Comparison of ENCODE assay signal across 8 cellular contexts in genomic region chr1:108746382-108747127, GRCh38. TPM values are rescaled to one million over a fixed set of nuclear protein-coding genes. Genes with fewer than 3 reads are reported as not detected.
A peak's percentile ranks its signal among the peaks of the same experiment; 100 is the strongest.
DNase-seq lines count a peak whose midpoint lies in the region; ATAC-seq and TF ChIP-seq lines count a peak whose summit lies in the region.

TSS of gene STXBP3 (plus strand) at chr1:108746674. CDS start at chr1:108746738, 64 bp downstream.

- WGBS in SK-N-SH (ENCODE audit: low lambda C conversion rate): 2% methylated on average over 18 of the region's 71 CpGs

- H3K27me3 ChIP-seq in SK-N-SH (ENCODE audit: insufficient read depth): no peaks in the 10 kb centered on the region
- H3K27me3 ChIP-seq in thoracic aorta (replicated peaks; ENCODE audit: insufficient read depth): no peaks in the 10 kb centered on the region

- CTCF ChIA-PET in SK-N-SH (lab: Yijun Ruan, JAX): interaction anchor here (0.7 to 3.0 kb wide), 6 partner anchors 11 to 292 kb away, joined by 3 to 23 read pairs (median 3); no protein-coding TSS in a partner anchor

- ATAC-seq in omental fat pad (ENCODE audit: low FRiP score): peak; percentile 98
- peak; percentile 98 for ATAC-seq in thoracic aorta (ENCODE audit: insufficient number of reproducible peaks, low FRiP score, low read depth)

- TF ChIP-seq CTCF in HFFc6 (IDR thresholded peaks at IDR 0.05) (peak; percentile 96), NB4 (IDR thresholded peaks at IDR 0.05; ENCODE audit: low read depth, low read length) (peak; percentile 84), SK-N-SH (IDR thresholded peaks at IDR 0.05) (peak; percentile 96), omental fat pad (IDR thresholded peaks at IDR 0.05) (peak in 2 of 3 donors; percentile 63 to 86), thoracic aorta (IDR thresholded peaks at IDR 0.05) (peak; percentile 86)

- H3K27ac ChIP-seq in SK-N-SH (ENCODE audit: low read depth in 2 of 2, low read length in 1 of 2) (peak within 1 kb of the TSS; percentile 90 to 97), thoracic aorta (peak within 1 kb of the TSS; percentile 97 to 98)

- H3K9me3 ChIP-seq in SK-N-SH: no peaks in the 10 kb centered on the region
- no peaks in the 10 kb centered on the region for H3K9me3 ChIP-seq in thoracic aorta

- POLR2A ChIA-PET in SK-N-SH (lab: Yijun Ruan, JAX): interaction anchor here (1.0 kb wide), 1 partner anchor 130 kb away, joined by 3 read pairs; the partner anchor contains the start of gene GPSM2

- peaks cover 40% of the 10 kb centered on the region for H3K79me2 ChIP-seq in SK-N-SH (ENCODE audit: insufficient read depth)

- peak within 1 kb of the TSS; percentile 99 for H3K27ac Mint-ChIP-seq in HFFc6
- H3K27ac Mint-ChIP-seq in activated naive CD4-positive, alpha-beta T cell treated with anti-CD3 and anti-CD28 coated beads, Interleukin-2, amount 50 U/mL, for 24 hours: peak within 1 kb of the TSS; percentile 98

- peak within 1 kb of the TSS; percentile 80 for H2AFZ ChIP-seq in SK-N-SH (ENCODE audit: low read depth)

- H3K9ac ChIP-seq in SK-N-SH: peak within 1 kb of the TSS; percentile 95

- no peaks in the 10 kb centered on the region for H3K9me2 ChIP-seq in SK-N-SH

- peak in 1 of 2 experiments; percentile 11; a peak in 2 of 4 replicates for TF ChIP-seq EP300 in SK-N-SH (IDR thresholded peaks at IDR 0.05; ENCODE audit: borderline replicate concordance in 1 of 2, low read depth in 1 of 2, low read length in 1 of 2)

- H3K4me2 ChIP-seq in SK-N-SH: peak within 1 kb of the TSS; percentile 88

- H3K4me3 Mint-ChIP-seq in HFFc6: peak within 1 kb of the TSS; percentile 99
- H3K4me3 Mint-ChIP-seq in activated naive CD4-positive, alpha-beta T cell treated with anti-CD3 and anti-CD28 coated beads, Interleukin-2, amount 50 U/mL, for 24 hours: peak within 1 kb of the TSS; percentile 96

- TF ChIP-seq POLR2A in NB4 (IDR thresholded peaks at IDR 0.05; ENCODE audit: extremely low read depth, insufficient read length): peak; percentile 95

- no peaks in the 10 kb centered on the region; the same call in 1 of the 2 replicates for H3K27me3 Mint-ChIP-seq in HFFc6 (ENCODE audit: insufficient read depth)
- H3K27me3 Mint-ChIP-seq in activated naive CD4-positive, alpha-beta T cell treated with anti-CD3 and anti-CD28 coated beads, Interleukin-2, amount 50 U/mL, for 24 hours: no peaks in the 10 kb centered on the region

- H4K20me1 ChIP-seq in SK-N-SH (ENCODE audit: insufficient read depth): peaks cover 13% of the 10 kb centered on the region

- peaks cover 16% of the 10 kb centered on the region for H3K36me3 Mint-ChIP-seq in HFFc6 (ENCODE audit: low read depth)
- H3K36me3 Mint-ChIP-seq in activated naive CD4-positive, alpha-beta T cell treated with anti-CD3 and anti-CD28 coated beads, Interleukin-2, amount 50 U/mL, for 24 hours: peaks cover 5% of the 10 kb centered on the region

- H3K36me3 ChIP-seq in SK-N-SH (replicated peaks in 1 of 2; ENCODE audit: control insufficient read depth in 1 of 2, insufficient read depth in 2 of 2, low read length in 1 of 2): peaks cover 3 to 16% of the 10 kb centered on the region in 2 experiments
- H3K36me3 ChIP-seq in thoracic aorta: no peaks in the 10 kb centered on the region

- peak; percentile 55 for TF ChIP-seq RAD21 in SK-N-SH (IDR thresholded peaks at IDR 0.05; ENCODE audit: low read length)

- H3K4me1 Mint-ChIP-seq in HFFc6 (ENCODE audit: low read depth): peaks cover 33% of the 10 kb centered on the region
- peaks cover 43% of the 10 kb centered on the region for H3K4me1 Mint-ChIP-seq in activated naive CD4-positive, alpha-beta T cell treated with anti-CD3 and anti-CD28 coated beads, Interleukin-2, amount 50 U/mL, for 24 hours

- H3F3A ChIP-seq in SK-N-SH (replicated peaks; ENCODE audit: insufficient read depth): peaks cover 5% of the 10 kb centered on the region

- DNase-seq in HFFc6 (peak; percentile 97), NB4 (ENCODE audit: low read depth) (peak; percentile 96), SK-N-SH (peak; percentile 97), globus pallidus (ENCODE audit: low spot score) (peak; percentile 98), omental fat pad (ENCODE audit: low spot score) (peak; percentile 98), thoracic aorta (ENCODE audit: low spot score) (peak; percentile 89)

- H3K9me3 Mint-ChIP-seq in HFFc6: no peaks in the 10 kb centered on the region
- no peaks in the 10 kb centered on the region for H3K9me3 Mint-ChIP-seq in activated naive CD4-positive, alpha-beta T cell treated with anti-CD3 and anti-CD28 coated beads, Interleukin-2, amount 50 U/mL, for 24 hours

- H3K4me3 ChIP-seq in GM08714 (ENCODE audit: low read length) (peak within 1 kb of the TSS; percentile 99), NB4 (ENCODE audit: low read depth, low read length) (peak within 1 kb of the TSS; percentile 82), SK-N-SH (ENCODE audit: low read depth in 2 of 2, low read length in 1 of 2) (peak within 1 kb of the TSS; percentile 88 to 97), thoracic aorta (peak within 1 kb of the TSS; percentile 85)

- H3K4me1 ChIP-seq in SK-N-SH (ENCODE audit: control insufficient read depth in 1 of 2, insufficient read depth in 2 of 2, low read depth in 1 of 2, low read length in 1 of 2): peaks cover 4 to 5% of the 10 kb centered on the region in 2 experiments; a peak in 3 of 4 replicates
- H3K4me1 ChIP-seq in thoracic aorta (ENCODE audit: control insufficient read depth in 1 of 2, low read depth in 2 of 2): peaks cover 10 to 18% of the 10 kb centered on the region in 2 donors

TF ChIP-seq in SK-N-SH, 30 proteins besides CTCF, POLR2A, EP300 and RAD21 (continues in another document):
- TF ChIP-seq RFX5 (IDR thresholded peaks at IDR 0.05; ENCODE audit: low read length) (peak; percentile 74; the same call in 1 of the 2 replicates), TEAD4 (IDR thresholded peaks at IDR 0.05; ENCODE audit: borderline replicate concordance, insufficient read depth) (0 out of 2 replicates have a peak, but pooled peaks have one; percentile 10), USF2 (IDR thresholded peaks at IDR 0.05; ENCODE audit: borderline replicate concordance, low read depth, low read length) (no peak), NFIC (IDR thresholded peaks at IDR 0.05; ENCODE audit: borderline replicate concordance) (0 out of 2 replicates have a peak, but pooled peaks have one; percentile 12), CHD2 (IDR thresholded peaks at IDR 0.05; ENCODE audit: low read length, partially characterized antibody) (peak; percentile 48), PBX3 (IDR thresholded peaks at IDR 0.05) (peak; percentile 11; the same call in 1 of the 2 replicates), REST (IDR thresholded peaks at IDR 0.05; ENCODE audit: low read depth, low read length) (peak; percentile 63), NRF1 (IDR thresholded peaks at IDR 0.05; ENCODE audit: low read depth, low read length) (peak; percentile 66), GABPA (IDR thresholded peaks at IDR 0.05; ENCODE audit: low read depth) (peak; percentile 23; the same call in 1 of the 2 replicates), JUND (IDR thresholded peaks at IDR 0.05) (no peak), TAF1 (IDR thresholded peaks at IDR 0.05; ENCODE audit: borderline replicate concordance, low read depth, low read length) (peak; percentile 96), RXRA (IDR thresholded peaks at IDR 0.05; ENCODE audit: borderline replicate concordance, low read depth) (no peak)

RNA-seq across cellular contexts. Expression of gene STXBP3, which starts in this region (rescaled TPM):
- total RNA-seq in HFFc6 (2021; fragmentation: NEBNext Ultra II Directional; extraction: Animal tissue kit (Norgen Biotek cat#: 25700)): 10 to 100 TPM; 42.2 to 44.6 (median 43.5) TPM
- 12.6 and 16.8 TPM in 2 replicates for polyA plus RNA-seq in SK-N-SH (2012; rRNA removed)
- 21.6 and 29.9 TPM in 2 replicates for polyA plus RNA-seq in SK-N-SH (2012; cell fraction: cytosol; rRNA removed)
- polyA plus RNA-seq in SK-N-SH (2012; cell fraction: nucleus; rRNA removed): 5.3 and 14.9 TPM in 2 replicates
- total RNA-seq in omental fat pad: 100 to 1,000 TPM in 1 of 4 donors, 10 to 100 TPM in 3; 38.3 to 103 (median 52.8) TPM
- total RNA-seq in thoracic aorta: 100 to 1,000 TPM in 1 of 2 donors, 10 to 100 TPM in 1; 70.8 to 142 TPM

Comparison
In these comparisons a context has a peak if more than half of its experiments do, and no peak if none do; other contexts are left out.
1. Peak in every context shown above with its lines: DNase-seq, ATAC-seq, H3K4me3 ChIP-seq and H3K27ac ChIP-seq.